ENCODE assay signal across 1 cellular context in genomic region chr5:67487862-67488261, GRCh38.
TF ChIP-seq lines count a peak whose summit lies in the region.

No MANE protein-coding gene starts in this region.

TF ChIP-seq in HEK293, 187 proteins besides CTCF, POLR2A, EP300 and RAD21 (continued from another document and continues in another):
- TF ChIP-seq ZNF610 (tag by site-specific recombination; IDR thresholded peaks at IDR 0.05; ENCODE audit: borderline replicate concordance) (0 out of 2 replicates have a peak, but pooled peaks have one; percentile 17), ZNF18 (tag by site-specific recombination; IDR thresholded peaks at IDR 0.05) (peak; percentile 87), MZF1 (tag by site-specific recombination; IDR thresholded peaks at IDR 0.05; ENCODE audit: borderline replicate concordance) (peak; percentile 87; the same call in 1 of the 2 replicates), OSR2 (tag by site-specific recombination; IDR thresholded peaks at IDR 0.05) (peak; percentile 92), WT1 (tag by site-specific recombination; IDR thresholded peaks at IDR 0.05) (peak; percentile 94), GLIS2 (tag by site-specific recombination; IDR thresholded peaks at IDR 0.05) (no peak), ZNF211 (tag by site-specific recombination; IDR thresholded peaks at IDR 0.05; ENCODE audit: low read depth) (no peak), ZBTB8A (tag by site-specific recombination; IDR thresholded peaks at IDR 0.05) (peak; percentile 53), BCL11B (tag by site-specific recombination; IDR thresholded peaks at IDR 0.05; ENCODE audit: low read depth) (0 out of 2 replicates have a peak, but pooled peaks have one; percentile 47), ZFP37 (tag by site-specific recombination; IDR thresholded peaks at IDR 0.05) (no peak), PATZ1 (tag by site-specific recombination; IDR thresholded peaks at IDR 0.05) (no peak), INSM2 (tag by site-specific recombination; IDR thresholded peaks at IDR 0.05) (no peak), ZNF600 (tag by site-specific recombination; IDR thresholded peaks at IDR 0.05) (peak; percentile 82), PRDM2 (tag by site-specific recombination; IDR thresholded peaks at IDR 0.05; ENCODE audit: borderline replicate concordance) (no peak), ZNF561 (tag by site-specific recombination; IDR thresholded peaks at IDR 0.05; ENCODE audit: borderline replicate concordance) (peak; percentile 82; the same call in 1 of the 2 replicates), OVOL3 (tag by site-specific recombination; IDR thresholded peaks at IDR 0.05) (peak; percentile 70; the same call in 1 of the 2 replicates), ZNF302 (tag by site-specific recombination; IDR thresholded peaks at IDR 0.05; ENCODE audit: low read depth) (peak; percentile 26; the same call in 1 of the 2 replicates), BCL11A (tag by site-specific recombination; IDR thresholded peaks at IDR 0.05; ENCODE audit: low read depth) (0 out of 2 replicates have a peak, but pooled peaks have one; percentile 59), ZIC2 (tag by site-specific recombination; IDR thresholded peaks at IDR 0.05) (peak; percentile 58), KLF10 (tag by site-specific recombination; IDR thresholded peaks at IDR 0.05) (0 out of 2 replicates have a peak, but pooled peaks have one; percentile 30), ZNF423 (tag by site-specific recombination; IDR thresholded peaks at IDR 0.05) (no peak), ZBTB44 (tag by site-specific recombination; IDR thresholded peaks at IDR 0.05) (peak; percentile 61), ZNF664 (tag by site-specific recombination; IDR thresholded peaks at IDR 0.05) (peak; percentile 62; the same call in 1 of the 2 replicates), FEZF1 (tag by site-specific recombination; IDR thresholded peaks at IDR 0.05) (peak; percentile 87), ZNF184 (tag by site-specific recombination; IDR thresholded peaks at IDR 0.05) (no peak), ZNF513 (tag by site-specific recombination; IDR thresholded peaks at IDR 0.05) (peak; percentile 43; the same call in 1 of the 2 replicates), ZNF843 (tag by site-specific recombination; IDR thresholded peaks at IDR 0.05) (peak; percentile 84; the same call in 1 of the 2 replicates), ZNF488 (tag by site-specific recombination; IDR thresholded peaks at IDR 0.05) (no peak), SCRT2 (tag by site-specific recombination; IDR thresholded peaks at IDR 0.05) (peak; percentile 54; the same call in 1 of the 2 replicates), ZNF433 (tag by site-specific recombination; IDR thresholded peaks at IDR 0.05; ENCODE audit: low read depth) (no peak), BCL6B (tag by site-specific recombination; IDR thresholded peaks at IDR 0.05) (0 out of 2 replicates have a peak, but pooled peaks have one; percentile 8), ZNF274 (IDR thresholded peaks at IDR 0.05; ENCODE audit: low read length) (no peak), ZNF274 (tag by site-specific recombination; IDR thresholded peaks at IDR 0.05; ENCODE audit: borderline replicate concordance) (no peak), ZNF350 (tag by site-specific recombination; IDR thresholded peaks at IDR 0.05) (no peak), KLF8 (tag by site-specific recombination; IDR thresholded peaks at IDR 0.05) (0 out of 2 replicates have a peak, but pooled peaks have one; percentile 15), MEIS1 (CRISPR knock-in tag; IDR thresholded peaks at IDR 0.05; ENCODE audit: borderline replicate concordance) (no peak), ZXDB (tag by site-specific recombination; IDR thresholded peaks at IDR 0.05) (peak; percentile 80), ZFP69B (tag by site-specific recombination; IDR thresholded peaks at IDR 0.05) (peak; percentile 28; the same call in 1 of the 2 replicates), TCF7L2 (IDR thresholded peaks at IDR 0.05; ENCODE audit: borderline replicate concordance, low read depth, low read length) (0 out of 2 replicates have a peak, but pooled peaks have one; percentile 27), ZSCAN4 (tag by site-specific recombination; IDR thresholded peaks at IDR 0.05) (no peak), ZBTB21 (tag by site-specific recombination; IDR thresholded peaks at IDR 0.05) (no peak), ZNF596 (tag by site-specific recombination; IDR thresholded peaks at IDR 0.05) (peak; percentile 42), YY1 (tag by site-specific recombination; IDR thresholded peaks at IDR 0.05) (0 out of 2 replicates have a peak, but pooled peaks have one; percentile 16), IKZF3 (tag by site-specific recombination; IDR thresholded peaks at IDR 0.05) (peak; percentile 72)
